10 cellular contexts compared by ENCODE assay signal in genomic region chr2:1744151-1744445, GRCh38. TPM values are rescaled to one million over a fixed set of nuclear protein-coding genes. Genes with fewer than 3 reads are reported as not detected.
A peak's percentile ranks its signal among the peaks of the same experiment; 100 is the strongest.
DNase-seq lines count a peak whose midpoint lies in the region; TF ChIP-seq lines count a peak whose summit lies in the region.
"Had no signal": no experiment of that assay in that cellular context is flagged by ENCODE, and none has a peak within 500 bp of the region (broad histone marks: within the 10 kb centered on the region; RNA-seq: fewer than 3 reads in every experiment).

No MANE protein-coding gene starts in this region.

- peaks cover 10 to 63% (median 52%) of the 10 kb centered on the region in 5 donors for H3K4me1 ChIP-seq in subcutaneous abdominal adipose tissue (ENCODE audit: control insufficient read depth in 5 of 5, insufficient read depth in 5 of 5, low read length in 5 of 5)

- H3K9ac ChIP-seq in subcutaneous abdominal adipose tissue (ENCODE audit: low read length in 5 of 5), result peak overlapping the region in 4 of 5 donors; percentile 68 to 80 (median 72)

- peaks cover 21% of the 10 kb centered on the region for H3K36me3 Mint-ChIP-seq in MCF 10A (ENCODE audit: insufficient read depth, unreplicated experiment)

- no peaks in the 10 kb centered on the region for H3K27me3 ChIP-seq in subcutaneous abdominal adipose tissue (ENCODE audit: control insufficient read depth in 5 of 5, insufficient read depth in 4 of 5, low read length in 5 of 5)

- H3K9me3 Mint-ChIP-seq in MCF 10A (ENCODE audit: unreplicated experiment), result no peaks in the 10 kb centered on the region

- H3K4me3 Mint-ChIP-seq in MCF 10A (ENCODE audit: unreplicated experiment), result peak overlapping the region; percentile 79

- no TSS peak for BruUV-seq in MCF 10A (replicated peaks; lab: Mats Ljungman, UMichigan)

- peaks cover 0 to 3% (median 3%) of the 10 kb centered on the region in 5 donors for H3K36me3 ChIP-seq in subcutaneous abdominal adipose tissue (ENCODE audit: control insufficient read depth in 5 of 5, insufficient read depth in 5 of 5, low read length in 5 of 5)

- no peaks in the 10 kb centered on the region for H3K27me3 Mint-ChIP-seq in MCF 10A (ENCODE audit: insufficient read depth, unreplicated experiment)

- TF ChIP-seq CTCF in MCF 10A (IDR thresholded peaks at IDR 0.05; ENCODE audit: unreplicated experiment), result no peak

- peak overlapping the region in 4 of 5 donors; percentile 68 to 82 (median 76) for H3K4me3 ChIP-seq in subcutaneous abdominal adipose tissue (ENCODE audit: low read depth in 1 of 5, low read length in 5 of 5)

- peak overlapping the region; percentile 95 for H3K27ac ChIP-seq in subcutaneous abdominal adipose tissue (ENCODE audit: low read depth, low read length)
- H3K27ac ChIP-seq: 22Rv1 had no signal

- H3K9me3 ChIP-seq in subcutaneous abdominal adipose tissue (ENCODE audit: control insufficient read depth in 5 of 5, low read length in 5 of 5), result no peaks in the 10 kb centered on the region

- DNase-seq in DMS 273 (lab: John Stamatoyannopoulos, UW; ENCODE audit: unreplicated experiment), result peak; percentile 40
- DNase-seq in DMS 273 treated with DMSO at 0.1 percent for 48 hours (lab: John Stamatoyannopoulos, UW), result no peak
- DNase-seq in MCF 10A (ENCODE audit: unreplicated experiment), result peak; percentile 20
- peak; percentile 82 for DNase-seq in islet precursor cell
- no peak for DNase-seq in EL
- DNase-seq in activated gamma-delta T cell treated with Interleukin-2 at 50 U/mL for 16 hours, result no peak
- no peak for DNase-seq in NOMO-1 treated with dmso at 0.1 percent for 144 hours (lab: John Stamatoyannopoulos, UW; ENCODE audit: unreplicated experiment)
- DNase-seq: NCI-H2107 had no signal

- H3K27ac Mint-ChIP-seq in MCF 10A (ENCODE audit: low read depth, unreplicated experiment), result no peak overlapping the region

- CTCF ChIA-PET in MCF 10A (lab: Yijun Ruan, JAX), result interaction anchor here (1.9 to 2.1 kb wide), 2 partner anchors 12 to 68 kb away, joined by 4 to 5 read pairs; no protein-coding TSS in a partner anchor

- H3K4me1 Mint-ChIP-seq in MCF 10A (ENCODE audit: insufficient read depth, unreplicated experiment), result peaks cover 12% of the 10 kb centered on the region

- intact Hi-C loops in MCF 10A (cut with micrococcal nuclease), result loop anchor here (5.0 kb wide), 1 partner anchor 37 kb away; no protein-coding TSS in a partner anchor

- POLR2A ChIA-PET in MCF 10A (lab: Yijun Ruan, JAX), result interaction anchor here (0.7 to 1.6 kb wide), 3 partner anchors 14 to 69 kb away, joined by 3 to 8 read pairs (median 6); no protein-coding TSS in a partner anchor

RNA-seq across cellular contexts. Expression of gene PXDN, which starts 0.2 kb away (rescaled TPM):
- 96.1 and 114 TPM in 2 replicates for total RNA-seq in MCF 10A (2022)

Comparison
In these comparisons a context has a peak if more than half of its experiments do, and no peak if none do; other contexts are left out.
1. DNase-seq: peak in DMS 273 (single experiment), MCF 10A (single experiment) and islet precursor cell (single experiment); none in DMS 273 treated with DMSO at 0.1 percent for 48 hours (single experiment), EL (single experiment), activated gamma-delta T cell treated with Interleukin-2 at 50 U/mL for 16 hours (single experiment) and NOMO-1 treated with dmso at 0.1 percent for 144 hours (single experiment).